Comparison of ENCODE assay signal across 26 cellular contexts in genomic region chr4:83417566-83417965, GRCh38. TPM values are rescaled to one million over a fixed set of nuclear protein-coding genes. Genes with fewer than 3 reads are reported as not detected.
A peak's percentile ranks its signal among the peaks of the same experiment; 100 is the strongest.
DNase-seq lines count a peak whose midpoint lies in the region; ATAC-seq and TF ChIP-seq lines count a peak whose summit lies in the region.
"Had no signal": no experiment of that assay in that cellular context is flagged by ENCODE, and none has a peak within 500 bp of the region (broad histone marks: within the 10 kb centered on the region; RNA-seq: fewer than 3 reads in every experiment).

No MANE protein-coding gene starts in this region.

- no peaks in the 10 kb centered on the region for H3K9me3 ChIP-seq in CD8-positive, alpha-beta T cell (ENCODE audit: low read length)
- no peaks in the 10 kb centered on the region for H3K9me3 ChIP-seq in Caco-2
- H3K9me3 ChIP-seq: HAP-1, MG63 had no signal

- no peak for TF ChIP-seq CTCF in CD8-positive, alpha-beta T cell (IDR thresholded peaks at IDR 0.05)
- no peak for TF ChIP-seq CTCF in Caco-2 (IDR thresholded peaks at IDR 0.05; ENCODE audit: insufficient read depth in 1 of 2, low read depth in 1 of 2, low read length in 1 of 2, severe bottlenecking in 1 of 2, unreplicated experiment in 1 of 2)
- TF ChIP-seq CTCF in progenitor cell of endocrine pancreas (IDR thresholded peaks at IDR 0.05; ENCODE audit: unreplicated experiment) = no peak

- peaks cover 69% of the 10 kb centered on the region for H3K36me3 Mint-ChIP-seq in CD8-positive, alpha-beta T cell
- H3K36me3 Mint-ChIP-seq in Caco-2 (ENCODE audit: insufficient read depth, unreplicated experiment) (peaks cover 4% of the 10 kb centered on the region), progenitor cell of endocrine pancreas (ENCODE audit: insufficient read depth) (peaks cover 11% of the 10 kb centered on the region), T-cell (peaks cover 51% of the 10 kb centered on the region)

- DNase-seq in CD8-positive, alpha-beta T cell = no peak
- peak in 1 of 2 experiments; percentile 61 for DNase-seq in Caco-2
- peak; percentile 0 for DNase-seq in epithelial cell of prostate (ENCODE audit: low read depth, low spot score)
- no peak for DNase-seq in progenitor cell of endocrine pancreas (ENCODE audit: low spot score, unreplicated experiment)
- DNase-seq in stimulated activated naive CD4-positive, alpha-beta T cell (lab: John Stamatoyannopoulos, UW) = no peak
- no peak for DNase-seq in NCI-H1694 (lab: John Stamatoyannopoulos, UW)
- no peak for DNase-seq in T-cell
- DNase-seq: C1 segment of cervical spinal cord; Calu3; CD8-positive, alpha-beta memory T cell; DMS79 treated with DMSO at 0.1 percent for 48 hours; GF-D8; GOT3; HFFc6; IMR-90; KG1; MG63; NCI-H2081; NCI-H2171; NCI-H226; NCI-H510A; NCI-H69; SHP77 had no signal

- intact Hi-C loops in CD8-positive, alpha-beta T cell (cut with DNase I, micrococcal nuclease) = loop anchor here in 1 of 2 experiments (10.0 kb wide), 1 partner anchor 573 kb away; no protein-coding TSS in a partner anchor
- intact Hi-C loops in Caco-2 (cut with micrococcal nuclease; ENCODE audit: unreplicated experiment) = no loop called here

- H3K27me3 ChIP-seq in CD8-positive, alpha-beta T cell (ENCODE audit: insufficient read depth, low read length) = no peaks in the 10 kb centered on the region
- H3K27me3 ChIP-seq in Caco-2 (replicated peaks; ENCODE audit: control insufficient read depth, insufficient read depth, low read length) = no peaks in the 10 kb centered on the region
- H3K27me3 ChIP-seq: MG63 had no signal

- no peaks in the 10 kb centered on the region for H3K27me3 Mint-ChIP-seq in CD8-positive, alpha-beta T cell (ENCODE audit: low read depth)
- no peaks in the 10 kb centered on the region for H3K27me3 Mint-ChIP-seq in Caco-2 (ENCODE audit: insufficient read depth, unreplicated experiment)
- no peaks in the 10 kb centered on the region for H3K27me3 Mint-ChIP-seq in progenitor cell of endocrine pancreas
- no peaks in the 10 kb centered on the region for H3K27me3 Mint-ChIP-seq in T-cell
- H3K27me3 Mint-ChIP-seq: CD8-positive, alpha-beta memory T cell had no signal

- no peak for ATAC-seq in CD8-positive, alpha-beta T cell
- no peak for ATAC-seq in T-cell (replicated peaks in 1 of 4)
- ATAC-seq: Panc1 had no signal

- H3K36me3 ChIP-seq in CD8-positive, alpha-beta T cell (ENCODE audit: insufficient read depth, low read length) = peaks cover 31% of the 10 kb centered on the region
- H3K36me3 ChIP-seq in Caco-2 (ENCODE audit: control insufficient read depth, insufficient read depth, low read length) = no peaks in the 10 kb centered on the region

- CTCF ChIA-PET in CD8-positive, alpha-beta T cell (lab: Charles Lee) = no interaction called here
- CTCF ChIA-PET in Caco-2 (lab: Charles Lee) (interaction anchor here (0.7 kb wide), 1 partner anchor 118 kb away, joined by 4 read pairs; no protein-coding TSS in a partner anchor), T-cell (lab: Charles Lee) (no interaction called here)

- no peaks in the 10 kb centered on the region for H3K9me3 Mint-ChIP-seq in CD8-positive, alpha-beta T cell
- H3K9me3 Mint-ChIP-seq in Caco-2 (ENCODE audit: unreplicated experiment) (no peaks in the 10 kb centered on the region), progenitor cell of endocrine pancreas (ENCODE audit: low read depth) (no peaks in the 10 kb centered on the region), T-cell (no peaks in the 10 kb centered on the region)
- H3K9me3 Mint-ChIP-seq: CD8-positive, alpha-beta memory T cell; HFFc6 had no signal

- H3K4me3 ChIP-seq in CD8-positive, alpha-beta T cell (ENCODE audit: low read depth, low read length) = no peak overlapping the region
- H3K4me3 ChIP-seq in Caco-2 (ENCODE audit: low read depth, low read length) = no peak overlapping the region
- H3K4me3 ChIP-seq: HAP-1, MG63 had no signal

- no TSS peak for BruUV-seq in Caco-2 (replicated peaks; lab: Mats Ljungman, UMichigan)

- H3K4me1 Mint-ChIP-seq in CD8-positive, alpha-beta T cell (ENCODE audit: low read depth) = no peaks in the 10 kb centered on the region
- no peaks in the 10 kb centered on the region for H3K4me1 Mint-ChIP-seq in Caco-2 (ENCODE audit: low read depth, unreplicated experiment)
- H3K4me1 Mint-ChIP-seq in progenitor cell of endocrine pancreas (ENCODE audit: low read depth) = peaks cover 20% of the 10 kb centered on the region
- H3K4me1 Mint-ChIP-seq in T-cell = peaks cover 0 to 2% (median 0%) of the 10 kb centered on the region in 3 donors
- H3K4me1 Mint-ChIP-seq: CD8-positive, alpha-beta memory T cell had no signal

- no peak overlapping the region for H3K27ac ChIP-seq in CD8-positive, alpha-beta T cell (ENCODE audit: low read depth, low read length)
- peak overlapping the region; percentile 39 for H3K27ac ChIP-seq in epithelial cell of prostate
- H3K27ac ChIP-seq: RWPE1 had no signal

- no peak overlapping the region for H3K4me3 Mint-ChIP-seq in CD8-positive, alpha-beta T cell
- no peak overlapping the region for H3K4me3 Mint-ChIP-seq in Caco-2 (ENCODE audit: unreplicated experiment)
- H3K4me3 Mint-ChIP-seq in progenitor cell of endocrine pancreas (ENCODE audit: low read depth) = no peak overlapping the region
- no peak overlapping the region for H3K4me3 Mint-ChIP-seq in T-cell
- H3K4me3 Mint-ChIP-seq: CD8-positive, alpha-beta memory T cell; HFFc6 had no signal

- POLR2A ChIA-PET in CD8-positive, alpha-beta T cell (lab: Charles Lee) = no interaction called here
- POLR2A ChIA-PET in Caco-2 (lab: Charles Lee) (interaction anchor here (0.6 to 1.0 kb wide), 2 partner anchors 147 to 382 kb away, joined by 3 read pairs; partner anchors contain the start of gene COPS4), T-cell (lab: Charles Lee) (no interaction called here)

- peak overlapping the region; percentile 4 for H3K27ac Mint-ChIP-seq in CD8-positive, alpha-beta T cell
- H3K27ac Mint-ChIP-seq in Caco-2 (ENCODE audit: unreplicated experiment) (peak overlapping the region; percentile 71), progenitor cell of endocrine pancreas (peak overlapping the region; percentile 47), T-cell (no peak overlapping the region)
- H3K27ac Mint-ChIP-seq: HFFc6 had no signal

- no peaks in the 10 kb centered on the region for H3K4me1 ChIP-seq in CD8-positive, alpha-beta T cell (ENCODE audit: insufficient read depth, low read length)
- H3K4me1 ChIP-seq in Caco-2 = peaks cover 9% of the 10 kb centered on the region; the same call in 1 of the 2 replicates
- H3K4me1 ChIP-seq: HAP-1 had no signal

RNA-seq across cellular contexts. Expression of gene HELQ, which starts 38.1 kb away (rescaled TPM):
- total RNA-seq in CD8-positive, alpha-beta T cell = 10 to 100 TPM; 25.6 to 28.0 TPM
- total RNA-seq in Caco-2 (2022) (10.6 and 11.6 TPM in 2 replicates), progenitor cell of endocrine pancreas (14.1 and 18.9 TPM in 2 replicates), T-cell (10 to 100 TPM; 30.6 to 36.3 (median 34.9) TPM)

RNA-seq across cellular contexts. Expression of gene MRPS18C, which starts 38.3 kb away (rescaled TPM):
- 10 to 100 TPM; 17.7 to 24.1 TPM for total RNA-seq in CD8-positive, alpha-beta T cell
- total RNA-seq in Caco-2 (2022) (68.7 and 74.1 TPM in 2 replicates), progenitor cell of endocrine pancreas (41.5 and 45.2 TPM in 2 replicates), T-cell (10 to 100 TPM; 11.1 to 36.2 (median 32.9) TPM)

Comparison
In these comparisons a context has a peak if more than half of its experiments do, and no peak if none do; other contexts are left out.
1. H3K27ac Mint-ChIP-seq: peak in CD8-positive, alpha-beta T cell (single experiment), Caco-2 (single experiment) and progenitor cell of endocrine pancreas (single experiment); none in T-cell (0 of 2).